In the genomic region with DNA sequence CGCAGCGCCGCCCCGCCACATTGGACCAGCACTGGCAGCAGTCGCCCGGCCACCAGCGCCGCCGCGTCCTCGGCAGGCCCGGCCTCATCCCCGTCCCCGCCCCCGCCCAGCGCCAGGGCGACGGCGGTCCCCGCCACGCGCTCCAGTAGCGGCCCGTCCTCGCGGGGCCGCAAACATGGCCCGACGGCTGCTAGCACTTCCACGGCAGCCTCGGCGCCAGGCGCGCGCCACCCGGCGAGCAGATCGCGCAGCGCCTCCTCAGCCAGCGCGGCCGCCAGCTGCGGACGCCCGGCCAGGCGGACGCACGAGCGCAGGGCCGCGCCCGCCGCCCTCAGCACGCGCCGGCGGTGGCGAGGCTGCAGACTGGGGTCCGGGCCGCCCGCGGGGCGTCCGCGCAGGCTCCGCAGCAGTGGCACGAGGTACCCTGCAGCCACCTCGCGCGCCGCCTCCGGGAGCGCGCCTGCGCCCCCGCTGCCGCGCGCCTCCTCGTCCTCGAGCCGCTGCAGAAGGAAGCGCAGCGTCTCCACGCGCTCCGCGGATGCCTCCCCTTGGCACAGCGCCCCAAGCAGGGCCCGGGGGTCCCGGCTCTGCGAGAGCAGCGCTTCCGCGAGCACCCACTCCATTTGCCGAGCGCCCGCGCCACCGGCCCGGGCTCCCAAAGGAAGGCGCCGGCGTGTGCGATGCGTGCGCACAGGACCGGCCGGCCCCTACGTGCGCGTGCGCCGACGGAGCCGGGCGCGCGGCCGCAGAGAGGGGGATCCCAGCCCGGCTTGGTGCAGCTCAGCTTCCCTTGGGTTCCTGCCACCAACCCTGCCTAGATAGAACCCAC, we compare ENCODE assay signal across 1 cellular context.
TF ChIP-seq lines count a peak whose summit lies in the region.

Gene TARBP1, minus strand, starts transcription at position 699 of the 829 bp plus-strand sequence. Its CDS starts 76 bp downstream, at position 623.

TF ChIP-seq in SK-N-SH, 30 proteins besides CTCF, POLR2A, EP300 and RAD21 (continued from another document):
- TF ChIP-seq REST (IDR thresholded peaks at IDR 0.05; ENCODE audit: low read depth, low read length) (0 out of 2 replicates have a peak, but pooled peaks have one; percentile 3), POLR2AphosphoS5 (IDR thresholded peaks at IDR 0.05; ENCODE audit: low read depth, low read length) (peak; percentile 50), JUND (IDR thresholded peaks at IDR 0.05) (no peak), TEAD4 (IDR thresholded peaks at IDR 0.05; ENCODE audit: borderline replicate concordance, insufficient read depth) (no peak), RCOR1 (IDR thresholded peaks at IDR 0.05; ENCODE audit: low read length) (peak; percentile 7; the same call in 1 of the 2 replicates)
